1 cellular context compared by ENCODE assay signal in the genomic region with DNA sequence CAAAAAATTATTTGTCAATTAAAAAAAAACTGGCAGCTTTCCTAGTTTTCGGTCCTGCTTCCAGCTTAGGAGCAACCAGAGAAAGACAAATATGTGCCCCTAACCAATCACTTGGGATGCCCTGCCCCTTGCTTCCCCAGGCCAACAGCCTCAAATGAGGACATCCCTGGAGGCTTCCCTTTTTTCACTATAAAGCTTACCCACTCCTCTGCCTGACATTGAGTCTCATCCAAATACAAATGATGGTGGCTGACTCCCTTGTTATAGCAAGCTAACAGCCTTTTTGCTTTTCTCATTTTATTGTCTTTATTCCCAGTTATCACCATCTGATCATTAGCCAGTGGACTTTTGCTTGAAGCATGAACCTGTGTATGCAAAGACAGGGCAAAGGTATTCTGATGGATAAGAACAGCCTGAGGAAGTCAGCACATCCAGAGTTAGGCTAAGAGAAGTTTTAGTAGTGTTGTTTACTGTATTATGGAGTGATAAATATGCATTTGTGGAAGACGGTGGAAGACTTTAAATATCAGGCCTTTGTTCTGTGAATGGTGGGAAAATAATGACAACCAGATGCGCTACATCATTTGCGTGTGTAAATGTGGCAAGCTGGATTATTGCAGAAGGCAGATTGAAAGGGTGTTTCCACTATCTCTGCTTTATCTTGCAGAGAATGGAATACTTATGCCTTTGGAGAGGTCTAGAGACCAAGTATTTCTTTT.
TF ChIP-seq lines count a peak whose summit lies in the region.

No MANE protein-coding gene starts in this region.

TF ChIP-seq in IMR-90, 13 proteins besides CTCF, POLR2A, EP300 and RAD21 (continued from another document):
- TF ChIP-seq USF2 (IDR thresholded peaks at IDR 0.05; ENCODE audit: low read depth, low read length) (no peak), RFX5 (IDR thresholded peaks at IDR 0.05; ENCODE audit: low read depth, low read length) (no peak), MAZ (IDR thresholded peaks at IDR 0.05; ENCODE audit: borderline replicate concordance, low read depth, low read length) (no peak), CEBPB (IDR thresholded peaks at IDR 0.05; ENCODE audit: low read depth, low read length) (no peak), ELK1 (IDR thresholded peaks at IDR 0.05; ENCODE audit: borderline replicate concordance, low read depth, low read length) (no peak), BHLHE40 (IDR thresholded peaks at IDR 0.05; ENCODE audit: low read depth, low read length) (no peak), CHD1 (IDR thresholded peaks at IDR 0.05; ENCODE audit: low read depth, low read length) (no peak), FOS (IDR thresholded peaks at IDR 0.05; ENCODE audit: low read depth, low read length) (no peak), RCOR1 (IDR thresholded peaks at IDR 0.05; ENCODE audit: insufficient replicate concordance, low read length) (no peak), MXI1 (IDR thresholded peaks at IDR 0.05; ENCODE audit: borderline replicate concordance, low read depth, low read length) (no peak), NFE2L2 (IDR thresholded peaks at IDR 0.05; ENCODE audit: low read depth, low read length) (no peak), MAFK (IDR thresholded peaks at IDR 0.05; ENCODE audit: low read depth, low read length) (no peak)
